In the genomic region with DNA sequence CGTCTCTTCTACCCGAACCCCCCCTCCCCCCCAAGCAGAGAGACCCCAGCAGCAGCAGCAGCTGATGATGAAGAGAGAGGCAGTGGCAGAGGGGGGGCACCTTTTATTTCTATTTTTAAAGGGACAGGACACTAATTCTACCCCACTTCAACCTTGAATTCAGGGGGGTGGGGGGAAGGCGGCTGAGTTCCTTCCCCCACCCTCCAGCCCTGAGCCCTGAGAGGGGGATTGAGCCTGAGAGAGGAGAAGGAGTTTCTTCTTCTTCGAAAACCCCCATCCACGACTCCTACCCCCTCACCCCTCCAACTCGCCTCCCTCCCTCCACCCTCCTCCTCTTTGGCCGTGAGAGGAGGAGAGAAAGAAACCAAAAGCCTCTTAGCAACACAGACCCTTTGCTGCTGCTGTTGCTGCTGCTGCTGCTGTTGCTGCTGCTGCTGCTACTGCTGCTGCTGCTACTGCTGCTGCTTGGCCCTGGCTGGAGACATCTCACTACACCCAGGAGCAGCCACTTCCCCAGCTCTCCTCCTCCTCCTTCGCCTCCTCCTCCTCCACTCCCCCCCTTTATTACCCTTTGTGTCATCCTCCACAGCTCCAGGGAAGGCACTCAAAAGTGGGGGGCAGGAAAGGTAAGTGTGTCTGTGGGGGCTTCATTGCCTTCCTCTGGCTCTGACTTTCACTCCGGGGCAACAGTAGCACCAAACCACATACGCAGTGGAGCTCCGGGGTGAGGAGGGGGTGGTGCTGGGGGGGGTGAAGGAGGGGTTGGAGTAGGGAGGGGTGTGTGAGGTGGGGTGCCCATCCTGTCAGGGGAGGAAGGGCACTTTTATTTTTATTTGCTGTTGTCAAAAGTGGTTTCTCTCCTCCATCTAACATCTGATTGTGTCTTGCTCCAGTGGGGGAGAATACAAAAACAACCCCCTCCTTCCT, we compare ENCODE assay signal across 8 cellular contexts. TPM values are rescaled to one million over a fixed set of nuclear protein-coding genes. Genes with fewer than 3 reads are reported as not detected.
DNase-seq lines count a peak whose midpoint lies in the region; ATAC-seq and TF ChIP-seq lines count a peak whose summit lies in the region.

A gene (plus strand): TSS at position 33 of the 927 bp plus-strand sequence.

- H3K9me2 ChIP-seq in HCT116 (ENCODE audit: insufficient read depth): no peaks in the 10 kb centered on the region

- intact Hi-C loops in HCT116 (cut with micrococcal nuclease): no loop called here

- TF ChIP-seq POLR2A in HCT116 (IDR thresholded peaks at IDR 0.05; ENCODE audit: borderline replicate concordance, extremely low read depth, insufficient read depth, insufficient read length) (no peak), NB4 (IDR thresholded peaks at IDR 0.05; ENCODE audit: extremely low read depth, insufficient read length) (no peak)

- H3K27me3 Mint-ChIP-seq in stimulated activated naive B cell treated with anti-CD40 and anti-IgM and Interleukin-4, amounts not matched to agents 10 μg/mL and 1 μg/mL and 100 μg/mL, for 72 hours: no peaks in the 10 kb centered on the region

- CTCF ChIA-PET in HCT116 (lab: Charles Lee): interaction anchor here (0.6 to 1.6 kb wide), 5 partner anchors 9 to 1003 kb away, joined by 3 to 9 read pairs (median 3); no protein-coding TSS in a partner anchor

- BruUV-seq in HCT116 (replicated peaks; lab: Mats Ljungman, UMichigan): no TSS peak

- POLR2A ChIA-PET in HCT116 (lab: Charles Lee): interaction anchor here (0.6 to 1.5 kb wide), 18 partner anchors 8 to 1203 kb away, joined by 3 to 7 read pairs (median 3); no protein-coding TSS in a partner anchor

- H3K36me3 Mint-ChIP-seq in stimulated activated naive B cell treated with anti-CD40 and anti-IgM and Interleukin-4, amounts not matched to agents 10 μg/mL and 1 μg/mL and 100 μg/mL, for 72 hours: peaks cover 7 to 14% of the 10 kb centered on the region in 2 donors

- peak within 1 kb of the TSS; percentile 72 for H3K4me2 ChIP-seq in HCT116 (ENCODE audit: low read length)

- no peak within 1 kb of the TSS for H2AFZ ChIP-seq in HCT116 (ENCODE audit: low read depth, low read length, poor library complexity, severe bottlenecking)

- peak within 1 kb of the TSS; percentile 95 for H3K27ac Mint-ChIP-seq in stimulated activated naive B cell treated with anti-CD40 and anti-IgM and Interleukin-4, amounts not matched to agents 10 μg/mL and 1 μg/mL and 100 μg/mL, for 72 hours

- peaks cover 94% of the 10 kb centered on the region for H3K79me2 ChIP-seq in HCT116 (ENCODE audit: insufficient read depth, low read length)

- peak within 1 kb of the TSS; percentile 76 for H3K9ac ChIP-seq in HCT116 (ENCODE audit: low read length)

- no peaks in the 10 kb centered on the region for H3K9me3 ChIP-seq in HCT116 (ENCODE audit: control insufficient read depth in 1 of 2, insufficient read depth in 1 of 2, low read depth in 1 of 2, low read length in 2 of 2)
- no peaks in the 10 kb centered on the region for H3K9me3 ChIP-seq in mononuclear cell (ENCODE audit: low read depth, low read length)

- H3K4me1 ChIP-seq in HCT116 (ENCODE audit: control insufficient read depth in 1 of 2, insufficient read depth in 2 of 2, low read length in 2 of 2): peaks cover 6 to 16% of the 10 kb centered on the region in 2 experiments; a peak in 3 of 4 replicates
- H3K4me1 ChIP-seq in mononuclear cell (ENCODE audit: insufficient read depth, low read length): peaks cover 21% of the 10 kb centered on the region

- TF ChIP-seq RAD21 in HCT116 (IDR thresholded peaks at IDR 0.05; ENCODE audit: low read depth): no peak

- in situ Hi-C loops in endometrial microvascular endothelial cells (cut with HindIII; ENCODE audit: inconsistent ontology term, low pct_unique_long_range_greater_than_20kb, low sequenced_read_pairs): no loop called here

- RAD21 ChIA-PET in HCT116 (lab: Charles Lee; ENCODE audit: low non-redundant PET in 1 of 2, low total read pairs in 2 of 2, uncharacterized antibody in 2 of 2, unreplicated experiment in 2 of 2): interaction anchor here (0.7 to 1.2 kb wide), 2 partner anchors 488 to 624 kb away, joined by 3 read pairs; no protein-coding TSS in a partner anchor

- H3K4me3 Mint-ChIP-seq in stimulated activated naive B cell treated with anti-CD40 and anti-IgM and Interleukin-4, amounts not matched to agents 10 μg/mL and 1 μg/mL and 100 μg/mL, for 72 hours: peak within 1 kb of the TSS; percentile 95 to 97

- ATAC-seq in HCT116: peak; percentile 35
- peak; percentile 55 to 59 for ATAC-seq in stimulated activated naive B cell treated with anti-CD40 and anti-IgM and Interleukin-4, amounts not matched to agents 10 μg/mL and 1 μg/mL and 100 μg/mL, for 72 hours (replicated peaks)

- DNase-seq in NCI-H446 (lab: John Stamatoyannopoulos, UW) (peak; percentile 51 to 66), NCI-H446 treated with DMSO at 0.1 percent for 48 hours (lab: John Stamatoyannopoulos, UW) (no peak), HCT116 (ENCODE audit: low read depth, low spot score) (no peak), NB4 (ENCODE audit: low read depth) (peak; percentile 70)
- peak; percentile 46 to 58 for DNase-seq in activated CD4-positive, alpha-beta T cell treated with anti-CD3 and anti-CD28 coated beads for 4 hours
- DNase-seq in stimulated activated naive B cell treated with anti-CD40 and anti-IgM and Interleukin-4, amounts not matched to agents 10 μg/mL and 1 μg/mL and 100 μg/mL, for 72 hours: peak; percentile 50

- peak within 1 kb of the TSS; percentile 66 for H3K27ac ChIP-seq in HCT116 (ENCODE audit: low read depth, low read length)

- H3K4me3 ChIP-seq in HCT116 (replicated peaks in 1 of 2; ENCODE audit: low read depth in 1 of 2, low read length in 2 of 2): peak within 1 kb of the TSS; percentile 79 to 90
- peak within 1 kb of the TSS; percentile 94 for H3K4me3 ChIP-seq in NB4 (ENCODE audit: low read depth, low read length)
- peak within 1 kb of the TSS; percentile 94 for H3K4me3 ChIP-seq in mononuclear cell (ENCODE audit: low read length)

- H4K20me1 ChIP-seq in HCT116 (ENCODE audit: insufficient read depth): no peaks in the 10 kb centered on the region

- H3K36me3 ChIP-seq in HCT116 (ENCODE audit: control insufficient read depth in 1 of 2, insufficient read depth in 2 of 2, low read length in 2 of 2): no peaks in the 10 kb centered on the region

- peaks cover 24 to 59% of the 10 kb centered on the region in 2 donors for H3K4me1 Mint-ChIP-seq in stimulated activated naive B cell treated with anti-CD40 and anti-IgM and Interleukin-4, amounts not matched to agents 10 μg/mL and 1 μg/mL and 100 μg/mL, for 72 hours

- no peaks in the 10 kb centered on the region for H3K9me3 Mint-ChIP-seq in stimulated activated naive B cell treated with anti-CD40 and anti-IgM and Interleukin-4, amounts not matched to agents 10 μg/mL and 1 μg/mL and 100 μg/mL, for 72 hours

- TF ChIP-seq CTCF in HCT116 (IDR thresholded peaks at IDR 0.05 in 2 of 3, conservative IDR thresholded peaks at IDR 0.05 in 1 of 3; ENCODE audit: borderline replicate concordance in 1 of 3, insufficient read depth in 1 of 3, low read depth in 2 of 3, low read length in 2 of 3) (no peak), NB4 (IDR thresholded peaks at IDR 0.05; ENCODE audit: low read depth, low read length) (no peak)

- H3K27me3 ChIP-seq in HCT116 (ENCODE audit: insufficient read depth, low read length) (no peaks in the 10 kb centered on the region), mononuclear cell (ENCODE audit: insufficient read depth, low read length) (no peaks in the 10 kb centered on the region)

TF ChIP-seq in HCT116, 20 proteins besides CTCF, POLR2A, EP300 and RAD21:
- TF ChIP-seq POLR2AphosphoS5 (IDR thresholded peaks at IDR 0.05; ENCODE audit: low read depth, low read length): no peak
- 0 out of 2 replicates have a peak, but pooled peaks have one; percentile 11 for TF ChIP-seq SIN3A (IDR thresholded peaks at IDR 0.05; ENCODE audit: low read depth)

RNA-seq across cellular contexts. Expression of the gene that starts here (rescaled TPM):
- 20.5 TPM for total RNA-seq in HCT116 (2021; ENCODE audit: unreplicated experiment)
- polyA plus RNA-seq in HCT116 (2012): 7.7 and 9.5 TPM in 2 replicates
- total RNA-seq in endometrial microvascular endothelial cells (ENCODE audit: inconsistent ontology term): 16.0 TPM
- total RNA-seq in mononuclear cell: 25.1 TPM

Comparison
In these comparisons a context has a peak if more than half of its experiments do, and no peak if none do; other contexts are left out.
1. DNase-seq: peak in NCI-H446 (2 of 2), NB4 (single experiment), activated CD4-positive, alpha-beta T cell treated with anti-CD3 and anti-CD28 coated beads for 4 hours (2 of 2) and stimulated activated naive B cell treated with anti-CD40 and anti-IgM and Interleukin-4, amounts not matched to agents 10 μg/mL and 1 μg/mL and 100 μg/mL, for 72 hours (single experiment); none in NCI-H446 treated with DMSO at 0.1 percent for 48 hours (single experiment) and HCT116 (single experiment).
2. Peak in every context shown above with its lines, with median percentiles within 50 percentile points of each other: H3K4me3 ChIP-seq.